ENCODE assay signal across 8 cellular contexts in genomic region chr5:142845402-142845901, GRCh38.
DNase-seq lines count a peak whose midpoint lies in the region; ATAC-seq, FAIRE-seq and TF ChIP-seq lines count a peak whose summit lies in the region.

No MANE protein-coding gene starts in this region.

- CTCF ChIA-PET in WTC11 (lab: Charles Lee): interaction anchor here (0.9 to 3.6 kb wide), 5 partner anchors 22 to 133 kb away, joined by 3 to 17 read pairs (median 5); no protein-coding TSS in a partner anchor

- TF ChIP-seq POLR2A in prostate gland (IDR thresholded peaks at IDR 0.05): no peak

- H3K4me1 ChIP-seq in prostate gland (replicated peaks): no peaks in the 10 kb centered on the region

- intact Hi-C loops in prostate gland (cut with DNase I): no loop called here

- peaks cover 61% of the 10 kb centered on the region for H3K4me1 Mint-ChIP-seq in WTC11

- H3K4me3 ChIP-seq in prostate gland: no peak overlapping the region

- H3K9me3 ChIP-seq in prostate gland: no peaks in the 10 kb centered on the region

- ATAC-seq in HG02938 (IDR thresholded peaks at IDR 0.05; ENCODE audit: unreplicated experiment) (peak; percentile 51), WTC11 (no peak)

- TF ChIP-seq CTCF in WTC11 (IDR thresholded peaks at IDR 0.05): no peak
- no peak for TF ChIP-seq CTCF in prostate gland (IDR thresholded peaks at IDR 0.05)

- POLR2A ChIA-PET in WTC11 (lab: Charles Lee): no interaction called here

- no peaks in the 10 kb centered on the region for H3K9me3 Mint-ChIP-seq in WTC11

- 59% methylated on average over 4 of the region's 4 CpGs for WGBS in prostate gland

- H3K27ac Mint-ChIP-seq in WTC11: peak overlapping the region; percentile 71; the same call in 1 of the 2 replicates

- FAIRE-seq in GM18507 (lab: Jason Lieb, UNC): peak; percentile 58

- H3K4me3 Mint-ChIP-seq in WTC11: no peak overlapping the region

- no peaks in the 10 kb centered on the region for H3K36me3 Mint-ChIP-seq in WTC11

- no peaks in the 10 kb centered on the region for H3K27me3 ChIP-seq in prostate gland (replicated peaks; ENCODE audit: insufficient read depth)

- no peaks in the 10 kb centered on the region for H3K36me3 ChIP-seq in prostate gland

- H3K27me3 Mint-ChIP-seq in WTC11 (ENCODE audit: low read depth): no peaks in the 10 kb centered on the region

- DNase-seq in GM18507 (ENCODE audit: extremely low spot score, insufficient read length, low read depth): no peak
- no peak for DNase-seq in WTC11 (ENCODE audit: low spot score)
- peak; percentile 58 for DNase-seq in medulla oblongata (ENCODE audit: extremely low spot score)
- no peak for DNase-seq in prostate gland (ENCODE audit: low spot score)
- no peak for DNase-seq in NCI-H2171 treated with DMSO at 0.1 percent for 48 hours (lab: John Stamatoyannopoulos, UW)
- no peak for DNase-seq in NCI-H2081 (lab: John Stamatoyannopoulos, UW)
- no peak for DNase-seq in effector CD8-positive, alpha-beta T cell (lab: John Stamatoyannopoulos, UW)

- H3K27ac ChIP-seq in prostate gland: no peak overlapping the region

TF ChIP-seq in WTC11, 78 proteins besides CTCF, POLR2A, EP300 and RAD21:
- no peak for TF ChIP-seq ZNF423 (CRISPR knock-in tag; IDR thresholded peaks at IDR 0.05)
- no peak for TF ChIP-seq E2F4 (CRISPR knock-in tag; IDR thresholded peaks at IDR 0.05; ENCODE audit: borderline replicate concordance, low read depth)
- no peak for TF ChIP-seq STAT6 (CRISPR knock-in tag; conservative IDR thresholded peaks at IDR 0.05; ENCODE audit: low read depth)
- no peak for TF ChIP-seq ATF6 (CRISPR knock-in tag; IDR thresholded peaks at IDR 0.05)
- no peak for TF ChIP-seq ERG (CRISPR knock-in tag; IDR thresholded peaks at IDR 0.05)
- TF ChIP-seq NFYB (CRISPR knock-in tag; conservative IDR thresholded peaks at IDR 0.05; ENCODE audit: low read depth): no peak
- no peak for TF ChIP-seq ELF4 (CRISPR knock-in tag; IDR thresholded peaks at IDR 0.05; ENCODE audit: low read depth)
- no peak for TF ChIP-seq TEAD1 (CRISPR knock-in tag; IDR thresholded peaks at IDR 0.05)
- no peak for TF ChIP-seq E2F5 (CRISPR knock-in tag; IDR thresholded peaks at IDR 0.05)
- TF ChIP-seq TP53 (CRISPR knock-in tag; IDR thresholded peaks at IDR 0.05): no peak
- no peak for TF ChIP-seq ZNF281 (CRISPR knock-in tag; IDR thresholded peaks at IDR 0.05)
